ENCODE assay signal across 7 cellular contexts in the genomic region with DNA sequence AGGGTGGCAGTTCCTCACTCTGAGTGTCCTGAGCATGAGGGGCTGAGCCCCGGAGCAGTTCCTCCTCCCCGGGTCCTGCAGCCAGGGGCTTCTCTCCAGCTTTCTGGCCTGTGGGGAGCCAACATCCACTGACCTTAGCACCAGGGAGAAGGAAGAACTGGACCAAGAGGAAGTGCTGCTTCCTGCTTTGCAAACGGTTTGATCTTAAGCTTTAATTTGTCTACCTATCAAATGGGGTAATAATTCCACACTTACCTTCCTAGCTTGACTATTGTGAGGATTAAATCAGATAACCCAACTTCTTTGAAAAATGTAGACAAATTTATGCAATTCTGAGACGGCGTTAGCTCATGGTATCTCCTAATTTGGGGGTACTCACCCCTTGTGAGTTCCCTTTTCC. TPM values are rescaled to one million over a fixed set of nuclear protein-coding genes. Genes with fewer than 3 reads are reported as not detected.
"Had no signal": no experiment of that assay in that cellular context is flagged by ENCODE, and none has a peak within 500 bp of the region (broad histone marks: within the 10 kb centered on the region; RNA-seq: fewer than 3 reads in every experiment).

No MANE protein-coding gene starts in this region.

- DNase-seq: GOT3, HCEC 1CT, IMR-90 had no signal

- ATAC-seq: K562 had no signal

RNA-seq across cellular contexts. Expression of gene NOBOX, which starts 2.0 kb away (rescaled TPM):
- total RNA-seq: H4, H7, HT-29, IMR-90, K562 had no signal
